In the genomic region with DNA sequence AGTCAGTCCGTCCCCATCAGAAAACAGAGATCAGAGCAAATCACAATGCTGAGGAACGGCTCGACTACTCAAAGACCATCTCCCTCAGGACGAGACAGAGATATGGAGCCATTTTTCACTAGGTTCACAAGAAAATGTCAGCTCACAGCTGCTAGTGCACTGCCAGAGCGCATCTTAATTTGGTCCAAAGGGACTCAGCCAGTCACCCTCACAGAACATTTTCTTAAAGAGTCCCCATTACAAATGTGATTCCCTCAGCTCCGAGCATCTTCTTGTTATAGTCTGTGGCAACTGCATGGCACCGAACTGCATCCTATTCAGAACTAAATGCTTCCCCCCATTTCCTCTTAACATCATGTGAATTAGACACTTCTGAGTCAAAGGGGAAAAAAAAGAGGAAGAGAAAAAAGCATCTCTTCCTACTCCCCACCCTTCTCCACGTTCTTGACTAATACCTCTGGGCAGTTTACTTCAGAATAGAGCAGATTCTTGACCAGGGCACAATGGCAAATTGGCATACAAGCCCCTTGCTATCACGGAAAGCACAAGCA, we compare ENCODE assay signal across 9 cellular contexts.
DNase-seq lines count a peak whose midpoint lies in the region; FAIRE-seq and TF ChIP-seq lines count a peak whose summit lies in the region.
"Had no signal": no experiment of that assay in that cellular context is flagged by ENCODE, and none has a peak within 500 bp of the region (broad histone marks: within the 10 kb centered on the region; RNA-seq: fewer than 3 reads in every experiment).

No MANE protein-coding gene starts in this region.

- H4K20me1 ChIP-seq in fibroblast of lung (ENCODE audit: control insufficient read depth, extremely low read depth, insufficient read depth, low read length), result no peaks in the 10 kb centered on the region

- H2AFZ ChIP-seq in fibroblast of lung (ENCODE audit: low read length), result peak overlapping the region; percentile 56

- intact Hi-C loops in posterior vena cava (cut with DNase I), result no loop called here

- no peaks in the 10 kb centered on the region for H3K4me1 ChIP-seq in fibroblast of lung (ENCODE audit: control insufficient read depth, extremely low read depth, insufficient read depth, low read length)

- no peak overlapping the region for H3K27ac ChIP-seq in fibroblast of lung (ENCODE audit: insufficient read depth, low read length)
- H3K27ac ChIP-seq: KMS-11 had no signal

- no peak for TF ChIP-seq POLR2A in GM12892 (IDR thresholded peaks at IDR 0.05; ENCODE audit: low read depth, low read length)

- DNase-seq in GM12892 (ENCODE audit: insufficient read length), result peak; percentile 12
- no peak for DNase-seq in H7
- DNase-seq in MV-4-11 (lab: John Stamatoyannopoulos, UW), result peak; percentile 81
- DNase-seq in fibroblast of lung (ENCODE audit: low read depth in 2 of 2), result peak in 1 of 2 donors; percentile 13
- DNase-seq in skeletal muscle cell (ENCODE audit: low read depth), result no peak
- no peak for DNase-seq in COLO668 (lab: John Stamatoyannopoulos, UW; ENCODE audit: unreplicated experiment)
- DNase-seq in posterior vena cava (ENCODE audit: low spot score), result no peak
- no peak for DNase-seq in stimulated activated CD4-positive, alpha-beta T cell treated with anti-CD3 and anti-CD28 coated beads, Interleukin-4, amount 100 ng/mL, for 24 hours

- no peaks in the 10 kb centered on the region for H3K79me2 ChIP-seq in fibroblast of lung (ENCODE audit: control insufficient read depth, insufficient read depth, low read length)

- peak overlapping the region; percentile 42 for H3K4me3 ChIP-seq in H7 (ENCODE audit: insufficient read depth, low read depth, low read length)
- H3K4me3 ChIP-seq in fibroblast of lung (replicated peaks in 1 of 4; ENCODE audit: control extremely low read depth in 1 of 4, insufficient read depth in 1 of 4, low read depth in 3 of 4, low read length in 4 of 4), result peak overlapping the region; percentile 19 to 63 (median 46)
- peak overlapping the region; percentile 14 for H3K4me3 ChIP-seq in skeletal muscle cell (ENCODE audit: low read depth, low read length)

- no peaks in the 10 kb centered on the region for H3K9me3 ChIP-seq in fibroblast of lung (ENCODE audit: control insufficient read depth, insufficient read depth, low read depth, low read length)

- TF ChIP-seq CTCF in fibroblast of lung (conservative IDR thresholded peaks at IDR 0.05 in 1 of 2, IDR thresholded peaks at IDR 0.05 in 1 of 2; ENCODE audit: low read depth in 1 of 2, low read length in 2 of 2), result no peak

- H3K27me3 ChIP-seq in H7 (ENCODE audit: control insufficient read depth, insufficient read depth, low read length) (no peaks in the 10 kb centered on the region), fibroblast of lung (ENCODE audit: control insufficient read depth, insufficient read depth, low read length) (no peaks in the 10 kb centered on the region)

- no peak overlapping the region for H3K9ac ChIP-seq in fibroblast of lung (ENCODE audit: insufficient read depth, low read length)
- H3K9ac ChIP-seq: KMS-11 had no signal

- H3K36me3 ChIP-seq in H7 (replicated peaks; ENCODE audit: control insufficient read depth, insufficient read depth, low read length) (no peaks in the 10 kb centered on the region), fibroblast of lung (ENCODE audit: control insufficient read depth, insufficient read depth, low read length) (no peaks in the 10 kb centered on the region)

- peak; percentile 91 for FAIRE-seq in GM12892 (lab: Jason Lieb, UNC)

- peak overlapping the region; percentile 60 for H3K4me2 ChIP-seq in fibroblast of lung (ENCODE audit: extremely low read depth, insufficient read depth, low read length)
- H3K4me2 ChIP-seq: KMS-11 had no signal

Comparison
In these comparisons a context has a peak if more than half of its experiments do, and no peak if none do; other contexts are left out.
1. DNase-seq: peak in GM12892 (single experiment) and MV-4-11 (single experiment); none in H7 (single experiment), skeletal muscle cell (single experiment), COLO668 (single experiment), posterior vena cava (single experiment) and stimulated activated CD4-positive, alpha-beta T cell treated with anti-CD3 and anti-CD28 coated beads, Interleukin-4, amount 100 ng/mL, for 24 hours (single experiment).
2. Peak in every context shown above with its lines, with median percentiles within 50 percentile points of each other: H3K4me3 ChIP-seq.